Comparison of ENCODE assay signal across 23 cellular contexts in the genomic region with DNA sequence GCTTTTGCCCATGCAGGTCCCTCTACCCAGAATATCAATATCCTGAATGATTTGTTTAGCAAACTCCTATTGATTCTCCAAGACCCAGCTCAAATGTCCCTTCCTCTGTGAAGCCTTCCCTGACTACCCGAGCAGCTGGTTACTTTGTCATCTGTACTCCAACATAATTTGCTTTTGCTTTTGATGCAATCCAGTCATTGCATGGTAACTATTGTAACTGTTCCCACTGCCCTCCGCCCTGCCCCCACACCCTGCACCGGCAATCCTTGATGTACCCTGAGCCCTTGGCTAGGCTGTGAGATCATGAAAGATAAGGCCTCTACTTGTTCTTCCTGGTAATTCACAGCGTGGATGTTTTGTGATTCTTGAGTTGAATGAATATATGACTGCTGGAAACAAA.
DNase-seq lines count a peak whose midpoint lies in the region; ATAC-seq and TF ChIP-seq lines count a peak whose summit lies in the region.
"Had no signal": no experiment of that assay in that cellular context is flagged by ENCODE, and none has a peak within 500 bp of the region (broad histone marks: within the 10 kb centered on the region; RNA-seq: fewer than 3 reads in every experiment).

No MANE protein-coding gene starts in this region.

- H3K4me3 Mint-ChIP-seq in brain (peak overlapping the region in 1 of 5 experiments; percentile 1), nephron (no peak overlapping the region)
- H3K4me3 Mint-ChIP-seq: activated naive CD8-positive, alpha-beta T cell treated with anti-CD3 and anti-CD28 coated beads, Interleukin-2, amount 10 ng/mL, durations not matched to agents 7 days and 5 days; CD4-positive, CD25-positive, alpha-beta regulatory T cell; T-helper 1 cell treated with Interleukin-12 subunit alpha and Interleukin-12 subunit beta and Interleukin-4 antibody, amounts not matched to agents 30 μg/mL and 1 μg/mL, for 36 hours had no signal

- ATAC-seq in foreskin keratinocyte (no peak), GM21717 (IDR thresholded peaks at IDR 0.05; ENCODE audit: unreplicated experiment) (no peak)
- ATAC-seq: body of pancreas, PC-3 had no signal

- no peaks in the 10 kb centered on the region for H3K9me3 Mint-ChIP-seq in brain
- H3K9me3 Mint-ChIP-seq in nephron: no peaks in the 10 kb centered on the region
- H3K9me3 Mint-ChIP-seq: activated naive CD8-positive, alpha-beta T cell treated with anti-CD3 and anti-CD28 coated beads, Interleukin-2, amount 10 ng/mL, durations not matched to agents 7 days and 5 days; T-helper 1 cell treated with Interleukin-12 subunit alpha and Interleukin-12 subunit beta and Interleukin-4 antibody, amounts not matched to agents 30 μg/mL and 1 μg/mL, for 36 hours had no signal

- H3K36me3 ChIP-seq in BLaER1 treated with 17β-estradiol and CSF1 and Interleukin-3, amounts not matched to agents 10 nM and 100 nM: no peaks in the 10 kb centered on the region
- H3K36me3 ChIP-seq: HAP-1, right atrium auricular region, upper lobe of left lung had no signal

- H3K27ac Mint-ChIP-seq in brain (peak overlapping the region in 3 of 5 experiments; percentile 66 to 85 (median 71)), nephron (peak overlapping the region; percentile 22 to 67 (median 61))
- H3K27ac Mint-ChIP-seq: activated naive CD8-positive, alpha-beta T cell treated with anti-CD3 and anti-CD28 coated beads, Interleukin-2, amount 10 ng/mL, durations not matched to agents 7 days and 5 days; T-helper 1 cell treated with Interleukin-12 subunit alpha and Interleukin-12 subunit beta and Interleukin-4 antibody, amounts not matched to agents 30 μg/mL and 1 μg/mL, for 36 hours had no signal

- H3K4me1 Mint-ChIP-seq in brain: peaks cover 55% of the 10 kb centered on the region
- H3K4me1 Mint-ChIP-seq in nephron: peaks cover 37% of the 10 kb centered on the region
- H3K4me1 Mint-ChIP-seq: activated naive CD8-positive, alpha-beta T cell treated with anti-CD3 and anti-CD28 coated beads, Interleukin-2, amount 10 ng/mL, durations not matched to agents 7 days and 5 days had no signal

- peak overlapping the region in 4 of 11 experiments; percentile 17 to 48 (median 38); a peak in 4 of 22 replicates for H3K27ac ChIP-seq in BLaER1 treated with 17β-estradiol and CSF1 and Interleukin-3, amounts not matched to agents 10 nM and 100 nM
- H3K27ac ChIP-seq in foreskin keratinocyte: no peak overlapping the region
- H3K27ac ChIP-seq: body of pancreas, right atrium auricular region, upper lobe of left lung had no signal

- H4K20me1 ChIP-seq in BLaER1 treated with 17β-estradiol and CSF1 and Interleukin-3, amounts not matched to agents 10 nM and 100 nM: no peaks in the 10 kb centered on the region

- no peaks in the 10 kb centered on the region for H3K36me3 Mint-ChIP-seq in brain
- no peaks in the 10 kb centered on the region for H3K36me3 Mint-ChIP-seq in nephron (ENCODE audit: low read depth)
- H3K36me3 Mint-ChIP-seq: activated naive CD8-positive, alpha-beta T cell treated with anti-CD3 and anti-CD28 coated beads, Interleukin-2, amount 10 ng/mL, durations not matched to agents 7 days and 5 days; CD4-positive, CD25-positive, alpha-beta regulatory T cell had no signal

- peaks cover 10% of the 10 kb centered on the region for H3K27me3 Mint-ChIP-seq in brain
- peaks cover 12% of the 10 kb centered on the region for H3K27me3 Mint-ChIP-seq in nephron (ENCODE audit: low read depth)
- H3K27me3 Mint-ChIP-seq: activated naive CD8-positive, alpha-beta T cell treated with anti-CD3 and anti-CD28 coated beads, Interleukin-2, amount 10 ng/mL, durations not matched to agents 7 days and 5 days had no signal

- H3K4me3 ChIP-seq in BLaER1 treated with 17β-estradiol and CSF1 and Interleukin-3, amounts not matched to agents 10 nM and 100 nM: no peak overlapping the region
- H3K4me3 ChIP-seq: body of pancreas, HAP-1, right atrium auricular region, upper lobe of left lung had no signal

- no peaks in the 10 kb centered on the region for H3K9me3 ChIP-seq in BLaER1 treated with 17β-estradiol and CSF1 and Interleukin-3, amounts not matched to agents 10 nM and 100 nM (replicated peaks in 1 of 11)
- H3K9me3 ChIP-seq: body of pancreas, HAP-1, right atrium auricular region, upper lobe of left lung had no signal

- TF ChIP-seq CTCF in brain (conservative IDR thresholded peaks at IDR 0.05): no peak
- TF ChIP-seq CTCF in nephron (IDR thresholded peaks at IDR 0.05; ENCODE audit: unreplicated experiment in 3 of 3): no peak
- no peak for TF ChIP-seq CTCF in foreskin keratinocyte (conservative IDR thresholded peaks at IDR 0.05)

- H3K4me1 ChIP-seq in BLaER1 treated with 17β-estradiol and CSF1 and Interleukin-3, amounts not matched to agents 10 nM and 100 nM: peaks cover 44 to 68% (median 58%) of the 10 kb centered on the region in 10 experiments
- H3K4me1 ChIP-seq in foreskin keratinocyte: no peaks in the 10 kb centered on the region
- H3K4me1 ChIP-seq: body of pancreas, HAP-1, right atrium auricular region, upper lobe of left lung had no signal

- H3K9ac ChIP-seq in BLaER1 treated with 17β-estradiol and CSF1 and Interleukin-3, amounts not matched to agents 10 nM and 100 nM: no peak overlapping the region

- H3K4me2 ChIP-seq in BLaER1 treated with 17β-estradiol and CSF1 and Interleukin-3, amounts not matched to agents 10 nM and 100 nM: peak overlapping the region in 10 of 11 experiments; percentile 53 to 93 (median 82); a peak in 20 of 22 replicates

- DNase-seq in NAMALWA (ENCODE audit: low spot score): peak; percentile 33
- no peak for DNase-seq in foreskin keratinocyte
- DNase-seq in amygdala (lab: John Stamatoyannopoulos, UW): no peak
- DNase-seq in NCI-H2029 (lab: John Stamatoyannopoulos, UW): no peak
- DNase-seq: activated CD4-positive, alpha-beta T cell treated with anti-CD3 and anti-CD28 coated beads, Interleukin-2, amount 50 U/mL, for 1 hour; activated naive CD8-positive, alpha-beta T cell treated with anti-CD3 and anti-CD28 coated beads, Interleukin-2, amount 10 ng/mL, durations not matched to agents 7 days and 5 days; body of pancreas; CD4-positive, CD25-positive, alpha-beta regulatory T cell; effector CD4-positive, alpha-beta T cell; mammary epithelial cell; MV-4-11; NCI-H2227 treated with DMSO at 0.1 percent for 48 hours; NCI-H774; PC-3; stimulated activated CD4-positive, alpha-beta T cell treated with anti-CD3 and anti-CD28 coated beads, Interleukin-12 subunit alpha, Interleukin-12 subunit beta, amount 100 ng/mL, for 4 hours; upper lobe of left lung had no signal

- H3K27me3 ChIP-seq in BLaER1 treated with 17β-estradiol and CSF1 and Interleukin-3, amounts not matched to agents 10 nM and 100 nM: no peaks in the 10 kb centered on the region
- H3K27me3 ChIP-seq in foreskin keratinocyte: no peaks in the 10 kb centered on the region
- H3K27me3 ChIP-seq: body of pancreas, right atrium auricular region, upper lobe of left lung had no signal
